ENCODE assay signal across 19 cellular contexts in genomic region chr5:90220554-90220953, GRCh38.
"Had no signal": no experiment of that assay in that cellular context is flagged by ENCODE, and none has a peak within 500 bp of the region (broad histone marks: within the 10 kb centered on the region; RNA-seq: fewer than 3 reads in every experiment).

No MANE protein-coding gene starts in this region.

- DNase-seq: Kasumi-1, MM.1S, NCI-H1092 treated with DMSO at 0.1 percent for 48 hours, NCI-H1436, NCI-H187, NCI-H2029, NCI-H2081 treated with DMSO at 0.1 percent for 48 hours, NCI-H2227 treated with DMSO at 0.1 percent for 48 hours, NCI-H524, NCI-H526 treated with DMSO at 0.1 percent for 48 hours, NCI-H748 treated with DMSO at 0.1 percent for 48 hours, RPMI8226, SHP77, T-helper 1 cell had no signal

- ATAC-seq: HepG2, K562, SK-N-SH treated with all-trans-retinoic acid at 6 μM for 48 hours had no signal

- H3K36me3 Mint-ChIP-seq: IgD-negative memory B cell had no signal

- H3K9ac ChIP-seq: KMS-11 had no signal

- H3K4me2 ChIP-seq: KMS-11 had no signal

- H3K27ac ChIP-seq: KMS-11 had no signal

- H3K27me3 Mint-ChIP-seq: IgD-negative memory B cell had no signal

- H3K4me1 Mint-ChIP-seq: IgD-negative memory B cell had no signal

- H3K4me3 Mint-ChIP-seq: IgD-negative memory B cell had no signal

- H3K4me3 ChIP-seq: K562 had no signal
